8 cellular contexts compared by ENCODE assay signal in the genomic region with DNA sequence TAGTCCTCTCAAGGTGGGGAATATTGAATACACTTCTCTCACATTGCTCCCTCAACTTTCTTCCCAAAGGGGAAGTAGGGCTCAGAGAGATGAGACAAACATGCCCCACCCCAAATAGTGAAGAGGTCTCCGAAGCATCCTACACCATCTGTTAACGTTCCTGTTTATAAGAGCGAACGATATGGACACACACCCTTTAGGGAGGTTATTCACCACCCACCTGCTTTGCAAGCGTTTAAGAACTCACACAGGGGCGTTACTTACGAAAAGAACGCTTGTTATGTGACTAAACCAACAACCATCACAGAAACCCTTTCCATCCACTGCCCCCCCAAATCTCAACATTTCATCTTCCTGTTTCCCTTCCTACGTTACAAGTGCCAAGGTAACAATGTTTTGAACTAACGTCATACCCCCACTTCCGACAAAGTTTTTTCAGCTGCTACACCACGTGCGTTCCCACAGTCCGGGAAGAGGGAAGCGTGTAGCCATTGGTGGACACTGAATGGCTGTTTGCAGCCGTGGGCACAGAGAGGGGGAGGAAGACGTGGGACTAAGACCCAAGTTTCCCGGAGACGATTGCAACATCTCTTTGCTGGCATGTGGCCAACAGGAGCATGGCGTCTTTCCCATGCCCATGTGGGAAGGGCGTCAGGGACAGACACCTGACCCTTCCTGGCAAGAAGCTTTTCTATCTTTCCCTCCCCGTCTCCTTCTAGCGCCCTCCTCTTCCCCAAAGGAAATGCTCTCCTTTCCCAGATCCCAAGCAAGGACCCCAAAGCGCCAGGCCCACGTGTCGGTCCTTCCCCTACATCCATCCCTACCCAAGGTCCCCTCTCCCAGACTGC. TPM values are rescaled to one million over a fixed set of nuclear protein-coding genes. Genes with fewer than 3 reads are reported as not detected.
DNase-seq lines count a peak whose midpoint lies in the region; ATAC-seq and TF ChIP-seq lines count a peak whose summit lies in the region.

No MANE protein-coding gene starts in this region.

- peak overlapping the region; percentile 96 for H3K27ac Mint-ChIP-seq in activated naive CD4-positive, alpha-beta T cell treated with anti-CD3 and anti-CD28 coated beads, Interleukin-2, amount 50 U/mL, for 24 hours

- peaks cover 25% of the 10 kb centered on the region for H3K4me1 Mint-ChIP-seq in activated naive CD4-positive, alpha-beta T cell treated with anti-CD3 and anti-CD28 coated beads, Interleukin-2, amount 50 U/mL, for 24 hours

- peaks cover 48% of the 10 kb centered on the region for H3K4me1 ChIP-seq in ACC112 (ENCODE audit: control insufficient read depth, insufficient read depth, low read length, unreplicated experiment)
- peaks cover 19% of the 10 kb centered on the region for H3K4me1 ChIP-seq in RWPE2 (ENCODE audit: insufficient read depth, poor library complexity, severe bottlenecking)

- no peaks in the 10 kb centered on the region for H3K9me3 Mint-ChIP-seq in activated naive CD4-positive, alpha-beta T cell treated with anti-CD3 and anti-CD28 coated beads, Interleukin-2, amount 50 U/mL, for 24 hours

- H3K27me3 ChIP-seq in ACC112 (ENCODE audit: insufficient read depth, low read length) (no peaks in the 10 kb centered on the region), RWPE2 (ENCODE audit: insufficient read depth, poor library complexity, severe bottlenecking) (no peaks in the 10 kb centered on the region)

- peaks cover 59% of the 10 kb centered on the region for H3K79me2 ChIP-seq in ACC112 (ENCODE audit: control insufficient read depth, insufficient read depth, low read length, unreplicated experiment)

- H3K27ac ChIP-seq in ACC112 (ENCODE audit: low read depth, low read length) (peak overlapping the region; percentile 99), RWPE2 (ENCODE audit: poor library complexity, severe bottlenecking) (peak overlapping the region; percentile 89), temporal lobe (ENCODE audit: low read depth, low read length) (peak overlapping the region; percentile 80)

- peak overlapping the region; percentile 97 for H3K4me3 Mint-ChIP-seq in activated naive CD4-positive, alpha-beta T cell treated with anti-CD3 and anti-CD28 coated beads, Interleukin-2, amount 50 U/mL, for 24 hours

- H3K9me3 ChIP-seq in RWPE2 (ENCODE audit: severe bottlenecking) = no peaks in the 10 kb centered on the region

- no peak for TF ChIP-seq CTCF in RWPE2 (IDR thresholded peaks at IDR 0.05; ENCODE audit: poor library complexity, severe bottlenecking)

- DNase-seq in HK-2 (ENCODE audit: unreplicated experiment) (peak; percentile 87), RWPE2 (ENCODE audit: low spot score) (peak; percentile 78), globus pallidus (ENCODE audit: low spot score) (peak; percentile 63), non-pigmented ciliary epithelial cell (ENCODE audit: low read depth) (peak; percentile 92)

- peaks cover 34% of the 10 kb centered on the region for H3K27me3 Mint-ChIP-seq in activated naive CD4-positive, alpha-beta T cell treated with anti-CD3 and anti-CD28 coated beads, Interleukin-2, amount 50 U/mL, for 24 hours

- H3K4me3 ChIP-seq in ACC112 (ENCODE audit: low read depth, low read length) (peak overlapping the region; percentile 89), RWPE2 (ENCODE audit: severe bottlenecking) (peak overlapping the region; percentile 91)

- H2AFZ ChIP-seq in ACC112 (ENCODE audit: low read length, unreplicated experiment) = peak overlapping the region; percentile 3

- peaks cover 8% of the 10 kb centered on the region; the same call in 1 of the 2 replicates for H3K36me3 ChIP-seq in ACC112 (ENCODE audit: insufficient read depth, low read length)
- H3K36me3 ChIP-seq in RWPE2 (ENCODE audit: low read depth) = peaks cover 20% of the 10 kb centered on the region; the same call in 1 of the 2 replicates

- ATAC-seq in GM18873 (IDR thresholded peaks at IDR 0.05; ENCODE audit: low FRiP score, unreplicated experiment) (peak; percentile 33), RWPE2 (ENCODE audit: low read depth) (peak; percentile 67)

- peaks cover 6% of the 10 kb centered on the region for H3K36me3 Mint-ChIP-seq in activated naive CD4-positive, alpha-beta T cell treated with anti-CD3 and anti-CD28 coated beads, Interleukin-2, amount 50 U/mL, for 24 hours

RNA-seq across cellular contexts. Expression of gene YBX3, which starts 1.2 kb away (rescaled TPM):
- 8.4 TPM for total RNA-seq in temporal lobe

RNA-seq across cellular contexts. Expression of gene STYK1, which starts 48.0 kb away (rescaled TPM):
- total RNA-seq in temporal lobe = 3.9 TPM

Comparison
In these comparisons a context has a peak if more than half of its experiments do, and no peak if none do; other contexts are left out.
1. Peak in every context shown above with its lines: DNase-seq, ATAC-seq, H3K4me3 ChIP-seq and H3K27ac ChIP-seq.